ENCODE assay signal across 14 cellular contexts in genomic region chr20:4791121-4791520, GRCh38.
"Had no signal": no experiment of that assay in that cellular context is flagged by ENCODE, and none has a peak within 500 bp of the region (broad histone marks: within the 10 kb centered on the region; RNA-seq: fewer than 3 reads in every experiment).

No MANE protein-coding gene starts in this region.

- H3K27me3 ChIP-seq: gastrocnemius medialis, heart left ventricle, neural progenitor cell, ovary had no signal

- H3K4me3 Mint-ChIP-seq: activated CD4-positive, alpha-beta T cell treated with anti-CD3 and anti-CD28 coated beads, Interleukin-2, amount 10 ng/mL, durations not matched to agents 7 days and 5 days; activated naive CD4-positive, alpha-beta T cell treated with anti-CD3 and anti-CD28 coated beads, Interleukin-2, amount 10 ng/mL, durations not matched to agents 7 days and 5 days; neural progenitor cell; T-helper 2 cell treated with Interferon-gamma antibody and Interleukin-4, amounts not matched to agents 5 μg/mL and 100 μg/mL, for 36 hours had no signal

- H3K4me1 Mint-ChIP-seq: neural progenitor cell had no signal

- H3K27ac Mint-ChIP-seq: activated CD4-positive, alpha-beta T cell treated with anti-CD3 and anti-CD28 coated beads, Interleukin-2, amount 10 ng/mL, durations not matched to agents 7 days and 5 days; activated naive CD4-positive, alpha-beta T cell treated with anti-CD3 and anti-CD28 coated beads, Interleukin-2, amount 10 ng/mL, durations not matched to agents 7 days and 5 days; activated T-helper 2 cell treated with anti-CD3 and anti-CD28 coated beads, Interferon-gamma antibody, Interleukin-2, Interleukin-4, amounts not matched to agents 10 μg/mL and 5 μg/mL and 100 μg/mL, durations not matched to agents 14 hours and 24 hours and 36 hours; neural progenitor cell; T-helper 2 cell treated with Interferon-gamma antibody and Interleukin-4, amounts not matched to agents 5 μg/mL and 100 μg/mL, for 36 hours had no signal

- ATAC-seq: gastrocnemius medialis, heart left ventricle, left cardiac atrium, lower lobe of right lung, sciatic nerve had no signal

- H3K27ac ChIP-seq: gastrocnemius medialis, heart left ventricle, lower lobe of right lung, neural progenitor cell, ovary, thoracic aorta had no signal

- H3K4me1 ChIP-seq: gastrocnemius medialis, neural progenitor cell had no signal

- H3K9me3 ChIP-seq: gastrocnemius medialis, heart left ventricle, lower lobe of right lung, ovary, thoracic aorta had no signal

- H3K4me3 ChIP-seq: gastrocnemius medialis, heart left ventricle, lower lobe of right lung, neural progenitor cell, ovary, thoracic aorta had no signal

- H3K27me3 Mint-ChIP-seq: activated CD4-positive, alpha-beta T cell treated with anti-CD3 and anti-CD28 coated beads, Interleukin-2, amount 10 ng/mL, durations not matched to agents 7 days and 5 days; activated naive CD4-positive, alpha-beta T cell treated with anti-CD3 and anti-CD28 coated beads, Interleukin-2, amount 10 ng/mL, durations not matched to agents 7 days and 5 days had no signal

- H3K36me3 ChIP-seq: gastrocnemius medialis, neural progenitor cell, ovary had no signal

- H3K9me3 Mint-ChIP-seq: activated CD4-positive, alpha-beta T cell treated with anti-CD3 and anti-CD28 coated beads, Interleukin-2, amount 10 ng/mL, durations not matched to agents 7 days and 5 days; activated naive CD4-positive, alpha-beta T cell treated with anti-CD3 and anti-CD28 coated beads, Interleukin-2, amount 10 ng/mL, durations not matched to agents 7 days and 5 days; activated T-helper 2 cell treated with anti-CD3 and anti-CD28 coated beads, Interferon-gamma antibody, Interleukin-2, Interleukin-4, amounts not matched to agents 10 μg/mL and 5 μg/mL and 100 μg/mL, durations not matched to agents 14 hours and 24 hours and 36 hours; neural progenitor cell; T-helper 2 cell treated with Interferon-gamma antibody and Interleukin-4, amounts not matched to agents 5 μg/mL and 100 μg/mL, for 36 hours had no signal

- DNase-seq: activated CD4-positive, alpha-beta T cell treated with anti-CD3 and anti-CD28 coated beads, Interleukin-2, amount 10 ng/mL, durations not matched to agents 7 days and 5 days; activated CD8-positive, alpha-beta memory T cell treated with anti-CD3 and anti-CD28 coated beads, Interleukin-2, amount 50 U/mL, for 48 hours; activated naive CD4-positive, alpha-beta T cell treated with anti-CD3 and anti-CD28 coated beads, Interleukin-2, amount 10 ng/mL, durations not matched to agents 7 days and 5 days; gastrocnemius medialis; heart left ventricle; left cardiac atrium; lower lobe of right lung; midbrain; ovary had no signal
